Comparison of ENCODE assay signal across 21 cellular contexts in genomic region chr18:28890796-28891195, GRCh38.
"Had no signal": no experiment of that assay in that cellular context is flagged by ENCODE, and none has a peak within 500 bp of the region (broad histone marks: within the 10 kb centered on the region; RNA-seq: fewer than 3 reads in every experiment).

No MANE protein-coding gene starts in this region.

- H3K4me1 Mint-ChIP-seq: activated naive CD8-positive, alpha-beta T cell treated with anti-CD3 and anti-CD28 coated beads for 36 hours had no signal

- DNase-seq: activated CD4-positive, alpha-beta memory T cell treated with anti-CD3 and anti-CD28 coated beads for 36 hours; activated CD4-positive, alpha-beta T cell treated with anti-CD3 and anti-CD28 coated beads for 48 hours; activated CD8-positive, alpha-beta memory T cell treated with anti-CD3 and anti-CD28 coated beads, Interleukin-2, amount 50 U/mL, for 4 hours; activated effector memory CD4-positive, alpha-beta T cell treated with anti-CD3 and anti-CD28 coated beads, Interleukin-2, amount 50 U/mL, for 16 hours; activated naive CD4-positive, alpha-beta T cell treated with anti-CD3 and anti-CD28 coated beads for 36 hours; activated naive CD8-positive, alpha-beta T cell treated with anti-CD3 and anti-CD28 coated beads for 36 hours; activated T-cell treated with anti-CD3 and anti-CD28 coated beads, Interleukin-2, amount 50 U/mL, for 1 hour; adrenal gland; brain microvascular endothelial cell; effector memory CD8-positive, alpha-beta T cell; islet precursor cell; left cardiac atrium; left ventricle myocardium superior; mucosa of descending colon; posterior cingulate gyrus; right cardiac atrium; stimulated activated CD4-positive, alpha-beta T cell treated with anti-CD3 and anti-CD28 coated beads, Interleukin-2, amount 100 ng/mL, for 48 hours; stimulated activated naive CD4-positive, alpha-beta T cell treated with Interleukin-2 at 50 U/mL for 16 hours had no signal

- H3K27ac Mint-ChIP-seq: activated CD4-positive, alpha-beta memory T cell treated with anti-CD3 and anti-CD28 coated beads for 36 hours; activated naive CD4-positive, alpha-beta T cell treated with anti-CD3 and anti-CD28 coated beads for 36 hours; activated naive CD8-positive, alpha-beta T cell treated with anti-CD3 and anti-CD28 coated beads for 36 hours; activated T-helper 1 cell treated with anti-CD3 and anti-CD28 coated beads, Interleukin-12 subunit alpha, Interleukin-12 subunit beta, Interleukin-2, Interleukin-4 antibody, amounts not matched to agents 30 ng/mL and 10 ng/mL and 1 ng/mL, durations not matched to agents 14 hours and 24 hours and 36 hours; effector memory CD8-positive, alpha-beta T cell; natural killer cell treated with Interleukin-12 subunit alpha and Interleukin-12 subunit beta and Interleukin-15 and Interleukin-18, amount 100 ng/mL, for 72 hours had no signal

- ATAC-seq: activated CD4-positive, CD25-positive, alpha-beta regulatory T cell treated with anti-CD3 and anti-CD28 coated beads, Interleukin-2, amount 50 U/mL, for 24 hours; effector memory CD8-positive, alpha-beta T cell; left cardiac atrium; left ventricle myocardium superior; mucosa of descending colon; natural killer cell treated with Interleukin-12 subunit alpha and Interleukin-12 subunit beta and Interleukin-15 and Interleukin-18, amount 100 ng/mL, for 72 hours; right cardiac atrium had no signal

- H3K36me3 Mint-ChIP-seq: activated CD4-positive, alpha-beta memory T cell treated with anti-CD3 and anti-CD28 coated beads for 36 hours; activated naive CD8-positive, alpha-beta T cell treated with anti-CD3 and anti-CD28 coated beads for 36 hours had no signal

- H3K27me3 Mint-ChIP-seq: activated CD4-positive, alpha-beta memory T cell treated with anti-CD3 and anti-CD28 coated beads for 36 hours; activated naive CD8-positive, alpha-beta T cell treated with anti-CD3 and anti-CD28 coated beads for 36 hours; effector memory CD8-positive, alpha-beta T cell; natural killer cell treated with Interleukin-12 subunit alpha and Interleukin-12 subunit beta and Interleukin-15 and Interleukin-18, amount 100 ng/mL, for 72 hours had no signal

- H3K4me3 Mint-ChIP-seq: activated CD4-positive, alpha-beta memory T cell treated with anti-CD3 and anti-CD28 coated beads for 36 hours; activated naive CD4-positive, alpha-beta T cell treated with anti-CD3 and anti-CD28 coated beads for 36 hours; activated naive CD8-positive, alpha-beta T cell treated with anti-CD3 and anti-CD28 coated beads for 36 hours; activated T-helper 1 cell treated with anti-CD3 and anti-CD28 coated beads, Interleukin-12 subunit alpha, Interleukin-12 subunit beta, Interleukin-2, Interleukin-4 antibody, amounts not matched to agents 30 ng/mL and 10 ng/mL and 1 ng/mL, durations not matched to agents 14 hours and 24 hours and 36 hours; effector memory CD8-positive, alpha-beta T cell; natural killer cell treated with Interleukin-12 subunit alpha and Interleukin-12 subunit beta and Interleukin-15 and Interleukin-18, amount 100 ng/mL, for 72 hours had no signal
